8 cellular contexts compared by ENCODE assay signal in genomic region chr15:60673918-60674558, GRCh38.
DNase-seq lines count a peak whose midpoint lies in the region; ATAC-seq and TF ChIP-seq lines count a peak whose summit lies in the region.

No MANE protein-coding gene starts in this region.

- ATAC-seq in HG02642 (IDR thresholded peaks at IDR 0.05; ENCODE audit: poor library complexity, unreplicated experiment) (no peak), GM19463 (IDR thresholded peaks at IDR 0.05; ENCODE audit: unreplicated experiment) (no peak)

- DNase-seq in EH (ENCODE audit: low read depth), result peak; percentile 88
- peak; percentile 68 for DNase-seq in NCI-H2196 (lab: John Stamatoyannopoulos, UW; ENCODE audit: unreplicated experiment)
- peak; percentile 90 for DNase-seq in astrocyte of the cerebellum (ENCODE audit: low read depth)
- DNase-seq in lung microvascular endothelial cell (ENCODE audit: low read depth in 2 of 2), result peak; percentile 97 to 98
- DNase-seq in suprapubic skin (ENCODE audit: low spot score in 2 of 2), result no peak
- no peak for DNase-seq in ecto neural progenitor cell (ENCODE audit: low spot score)

- H3K27ac ChIP-seq in suprapubic skin, result peak overlapping the region; percentile 31

- 11% methylated on average over 3 of the region's 3 CpGs for WGBS in suprapubic skin

- in situ Hi-C loops in astrocyte of the cerebellum (cut with HindIII; ENCODE audit: low sequenced_read_pairs), result no loop called here

- TF ChIP-seq CTCF in astrocyte of the cerebellum (IDR thresholded peaks at IDR 0.05; ENCODE audit: low read depth, low read length, missing control alignments) (no peak), suprapubic skin (IDR thresholded peaks at IDR 0.05) (no peak)

- H3K36me3 ChIP-seq in suprapubic skin, result no peaks in the 10 kb centered on the region

- H3K9me3 ChIP-seq in suprapubic skin, result no peaks in the 10 kb centered on the region

- no peak for TF ChIP-seq EP300 in suprapubic skin (IDR thresholded peaks at IDR 0.05)

- H3K4me1 ChIP-seq in suprapubic skin, result peaks cover 17% of the 10 kb centered on the region

- no peak for TF ChIP-seq POLR2A in suprapubic skin (IDR thresholded peaks at IDR 0.05)

- H3K4me3 ChIP-seq in astrocyte of the cerebellum (ENCODE audit: low read depth, low read length) (no peak overlapping the region), suprapubic skin (no peak overlapping the region)

- no peaks in the 10 kb centered on the region for H3K27me3 ChIP-seq in suprapubic skin

Comparison
In these comparisons a context has a peak if more than half of its experiments do, and no peak if none do; other contexts are left out.
1. DNase-seq: peak in EH (single experiment), NCI-H2196 (single experiment), astrocyte of the cerebellum (single experiment) and lung microvascular endothelial cell (2 of 2); none in suprapubic skin (0 of 2) and ecto neural progenitor cell (single experiment).